Comparison of ENCODE assay signal across 26 cellular contexts in genomic region chr17:61908292-61909037, GRCh38.
"Had no signal": no experiment of that assay in that cellular context is flagged by ENCODE, and none has a peak within 500 bp of the region (broad histone marks: within the 10 kb centered on the region; RNA-seq: fewer than 3 reads in every experiment).

No MANE protein-coding gene starts in this region.

- H3K27me3 ChIP-seq: neural progenitor cell, ovary, right lobe of liver, sigmoid colon, stomach, suprapubic skin, testis, tibial artery, transverse colon, upper lobe of right lung, uterus had no signal

- FAIRE-seq: small intestine had no signal

- H3K4me3 ChIP-seq: neural progenitor cell, ovary, psoas muscle, right lobe of liver, sigmoid colon, stomach, suprapubic skin, testis, tibial artery, transverse colon, upper lobe of right lung, uterus had no signal

- H3K4me1 ChIP-seq: neural progenitor cell, psoas muscle, right lobe of liver, sigmoid colon, stomach, suprapubic skin, testis, tibial artery, transverse colon, upper lobe of right lung, uterus had no signal

- H3K9me3 ChIP-seq: ovary, psoas muscle, right lobe of liver, sigmoid colon, stomach, suprapubic skin, testis, tibial artery, transverse colon, upper lobe of right lung, uterus had no signal

- DNase-seq: naive thymus-derived CD4-positive, alpha-beta T cell; natural killer cell; occipital lobe; ovary; posterior cingulate gyrus; psoas muscle; right cardiac atrium; right lobe of liver; sigmoid colon; small intestine; stimulated activated CD4-positive, alpha-beta T cell treated with anti-CD3 and anti-CD28 coated beads, Interleukin-15, amount 100 ng/mL, for 24 hours; stimulated activated CD4-positive, alpha-beta T cell treated with anti-CD3 and anti-CD28 coated beads, Interleukin-2, amount 100 ng/mL, for 24 hours; stimulated activated CD4-positive, alpha-beta T cell treated with anti-CD3 and anti-CD28 coated beads, Interleukin-2, amount 100 ng/mL, for 48 hours; stimulated activated CD4-positive, alpha-beta T cell treated with anti-CD3 and anti-CD28 coated beads, Interleukin-4, amount 100 ng/mL, for 24 hours; stimulated activated naive B cell treated with anti-CD40 and anti-IgM and Interleukin-4, amounts not matched to agents 10 μg/mL and 1 μg/mL and 100 μg/mL, for 72 hours; stimulated activated naive CD4-positive, alpha-beta T cell treated with Interleukin-2 at 50 U/mL for 16 hours; stomach; substantia nigra; testis; tibial artery; transverse colon; upper lobe of right lung; uterus had no signal

- H3K4me2 ChIP-seq: neural progenitor cell had no signal

- H3K36me3 ChIP-seq: ovary, uterus had no signal

- H3K27ac ChIP-seq: neural progenitor cell, ovary, psoas muscle, right lobe of liver, sigmoid colon, stomach, suprapubic skin, testis, tibial artery, transverse colon, upper lobe of right lung, uterus had no signal

- ATAC-seq: naive thymus-derived CD4-positive, alpha-beta T cell; natural killer cell; psoas muscle; right cardiac atrium; right lobe of liver; stimulated activated effector memory CD8-positive, alpha-beta T cell treated with anti-CD3 and anti-CD28 coated beads, Interleukin-12 subunit alpha, Interleukin-12 subunit beta, amount 100 ng/mL, for 72 hours; stimulated activated naive B cell treated with anti-CD40 and anti-IgM and Interleukin-4, amounts not matched to agents 10 μg/mL and 1 μg/mL and 100 μg/mL, for 72 hours; upper lobe of right lung had no signal
